In the genomic region with DNA sequence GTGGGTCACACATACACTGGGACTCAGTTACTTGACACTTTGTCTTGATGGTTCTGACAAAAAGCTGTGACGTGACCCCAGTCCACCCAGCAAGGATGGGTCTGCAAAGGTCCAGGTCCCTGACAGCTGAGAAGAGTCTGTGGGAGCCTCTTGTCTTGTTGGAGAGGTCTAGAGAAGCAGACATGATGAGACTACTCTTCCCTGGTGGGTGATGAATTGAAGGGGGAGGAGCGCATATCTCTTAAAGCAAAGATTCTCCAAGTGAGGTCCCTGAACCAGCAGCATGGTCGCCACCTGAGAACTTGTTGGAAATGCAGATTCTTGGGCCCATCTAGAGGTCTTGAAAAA, we compare ENCODE assay signal across 26 cellular contexts.
"Had no signal": no experiment of that assay in that cellular context is flagged by ENCODE, and none has a peak within 500 bp of the region (broad histone marks: within the 10 kb centered on the region; RNA-seq: fewer than 3 reads in every experiment).

No MANE protein-coding gene starts in this region.

- H3K36me3 ChIP-seq: cardiac muscle cell, colonic mucosa, esophagus muscularis mucosa, gastrocnemius medialis, heart left ventricle had no signal

- H3K4me1 ChIP-seq: colonic mucosa, esophagus muscularis mucosa, gastrocnemius medialis, heart left ventricle had no signal

- H3K27ac Mint-ChIP-seq: activated CD4-positive, alpha-beta memory T cell treated with anti-CD3 and anti-CD28 coated beads, Interleukin-2, amount 10 ng/mL, durations not matched to agents 7 days and 5 days; activated naive CD8-positive, alpha-beta T cell; activated T-helper 17 cell treated with anti-CD3 and anti-CD28 coated beads, Interleukin-2, amount 50 U/mL, for 72 hours had no signal

- ATAC-seq: activated T-cell treated with anti-CD3 and anti-CD28 coated beads, Interleukin-2, amount 50 U/mL, for 4 hours; activated T-helper 17 cell treated with anti-CD3 and anti-CD28 coated beads, Interleukin-2, amount 50 U/mL, for 72 hours; foreskin keratinocyte; gastrocnemius medialis; heart left ventricle had no signal

- H3K27ac ChIP-seq: cardiac muscle cell, colonic mucosa, esophagus muscularis mucosa, foreskin keratinocyte, gastrocnemius medialis, heart left ventricle had no signal

- H3K9me3 Mint-ChIP-seq: activated CD4-positive, alpha-beta memory T cell treated with anti-CD3 and anti-CD28 coated beads, Interleukin-2, amount 10 ng/mL, durations not matched to agents 7 days and 5 days; activated CD4-positive, alpha-beta T cell treated with anti-CD3 and anti-CD28 coated beads, Interleukin-2, amount 10 ng/mL, durations not matched to agents 7 days and 5 days; activated T-cell treated with anti-CD3 and anti-CD28 coated beads, Interleukin-2, amount 50 U/mL, for 4 hours; activated T-helper 17 cell treated with anti-CD3 and anti-CD28 coated beads, Interleukin-2, amount 50 U/mL, for 72 hours had no signal

- H3K4me3 ChIP-seq: cardiac muscle cell, colonic mucosa, esophagus muscularis mucosa, gastrocnemius medialis, heart left ventricle had no signal

- H3K4me1 Mint-ChIP-seq: activated T-helper 17 cell treated with anti-CD3 and anti-CD28 coated beads, Interleukin-2, amount 50 U/mL, for 72 hours had no signal

- H3K4me3 Mint-ChIP-seq: activated CD4-positive, alpha-beta memory T cell treated with anti-CD3 and anti-CD28 coated beads, Interleukin-2, amount 10 ng/mL, durations not matched to agents 7 days and 5 days; activated CD4-positive, alpha-beta T cell treated with anti-CD3 and anti-CD28 coated beads, Interleukin-2, amount 10 ng/mL, durations not matched to agents 7 days and 5 days; activated naive CD8-positive, alpha-beta T cell; activated T-cell treated with anti-CD3 and anti-CD28 coated beads, Interleukin-2, amount 50 U/mL, for 4 hours; activated T-helper 17 cell treated with anti-CD3 and anti-CD28 coated beads, Interleukin-2, amount 50 U/mL, for 72 hours had no signal

- DNase-seq: activated CD4-positive, alpha-beta memory T cell treated with anti-CD3 and anti-CD28 coated beads, Interleukin-2, amount 10 ng/mL, durations not matched to agents 7 days and 5 days; activated CD4-positive, alpha-beta T cell treated with anti-CD3 and anti-CD28 coated beads for 1 hour; activated CD4-positive, alpha-beta T cell treated with anti-CD3 and anti-CD28 coated beads for 4 hours; activated CD4-positive, alpha-beta T cell treated with anti-CD3 and anti-CD28 coated beads, Interleukin-2, amount 10 ng/mL, durations not matched to agents 7 days and 5 days; activated CD4-positive, alpha-beta T cell treated with anti-CD3 and anti-CD28 coated beads, Interleukin-2, amount 50 U/mL, for 4 hours; activated effector memory CD4-positive, alpha-beta T cell treated with Interleukin-2 at 50 U/mL for 16 hours; activated gamma-delta T cell treated with Interleukin-2 at 50 U/mL for 16 hours; activated naive CD4-positive, alpha-beta T cell treated with anti-CD3 and anti-CD28 coated beads, Interleukin-2, amount 50 U/mL, for 16 hours; activated naive CD4-positive, alpha-beta T cell treated with Interleukin-2 at 50 U/mL for 16 hours; activated T-cell treated with anti-CD3 and anti-CD28 coated beads, Interleukin-2, amount 50 U/mL, for 4 hours; amniotic stem cell; anterior cingulate cortex; central memory CD4-positive, alpha-beta T cell; cerebellar nuclear complex; colonic mucosa; effector CD8-positive, alpha-beta T cell; erythroblast; foreskin keratinocyte; gastrocnemius medialis; glutamatergic neuron; heart left ventricle; T-helper 2 cell had no signal

- H3K36me3 Mint-ChIP-seq: activated naive CD8-positive, alpha-beta T cell had no signal

- H3K9me3 ChIP-seq: colonic mucosa, esophagus muscularis mucosa, gastrocnemius medialis had no signal

- H3K27me3 ChIP-seq: colonic mucosa, esophagus muscularis mucosa, foreskin keratinocyte, gastrocnemius medialis had no signal
